1 cellular context compared by ENCODE assay signal in the genomic region with DNA sequence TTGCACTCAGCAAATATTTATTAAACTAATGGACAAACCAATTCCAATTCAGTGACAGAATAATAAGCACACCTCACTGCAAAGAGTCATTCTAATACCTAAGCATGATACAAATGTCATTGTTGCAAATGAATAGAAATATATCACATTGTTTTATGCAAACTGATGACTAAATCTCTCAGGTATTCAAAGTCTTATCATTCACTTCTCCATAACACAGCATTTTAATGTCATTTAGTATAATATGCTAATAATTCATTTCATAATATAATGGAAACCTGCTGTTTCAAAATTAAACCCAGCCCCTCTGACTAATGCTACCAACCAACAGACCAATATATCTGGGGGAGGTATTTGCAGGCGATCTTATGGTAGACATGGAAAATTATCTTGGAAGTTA.
TF ChIP-seq lines count a peak whose summit lies in the region.

No MANE protein-coding gene starts in this region.

TF ChIP-seq in HepG2, 621 proteins besides CTCF, POLR2A, EP300 and RAD21 (continued from another document):
- TF ChIP-seq TBL1XR1 (IDR thresholded peaks at IDR 0.05; ENCODE audit: borderline replicate concordance, low read length, partially characterized antibody), result no peak
TF ChIP-seq in HepG2: peak in this region for 0.
